In genomic region chr1:20511518-20512428, GRCh38 we compare ENCODE assay signal across 25 cellular contexts. TPM values are rescaled to one million over a fixed set of nuclear protein-coding genes. Genes with fewer than 3 reads are reported as not detected.
DNase-seq lines count a peak whose midpoint lies in the region; ATAC-seq and TF ChIP-seq lines count a peak whose summit lies in the region.
"Had no signal": no experiment of that assay in that cellular context is flagged by ENCODE, and none has a peak within 500 bp of the region (broad histone marks: within the 10 kb centered on the region; RNA-seq: fewer than 3 reads in every experiment).

No MANE protein-coding gene starts in this region.

- H3K4me3 ChIP-seq in effector memory CD4-positive, alpha-beta T cell (ENCODE audit: insufficient read depth, low read depth, low read length, poor library complexity, severe bottlenecking), result no peak overlapping the region
- no peak overlapping the region for H3K4me3 ChIP-seq in suprapubic skin
- H3K4me3 ChIP-seq: SK-N-MC, tibial nerve had no signal

- H3K4me1 ChIP-seq in effector memory CD4-positive, alpha-beta T cell (ENCODE audit: control insufficient read depth, insufficient read depth, low read length, poor library complexity, severe bottlenecking), result peaks cover 6% of the 10 kb centered on the region
- peaks cover 11% of the 10 kb centered on the region for H3K4me1 ChIP-seq in suprapubic skin

- no peak for TF ChIP-seq POLR2A in suprapubic skin (IDR thresholded peaks at IDR 0.05)

- ATAC-seq in HG03571 (IDR thresholded peaks at IDR 0.05; ENCODE audit: unreplicated experiment), result no peak
- ATAC-seq: HepG2; sciatic nerve; stimulated activated naive CD8-positive, alpha-beta T cell treated with anti-CD3 and anti-CD28 coated beads, Interleukin-15, amount 100 ng/mL, for 72 hours had no signal

- no peaks in the 10 kb centered on the region for H3K27me3 ChIP-seq in effector memory CD4-positive, alpha-beta T cell (replicated peaks; ENCODE audit: control insufficient read depth, insufficient read depth, low read length, poor library complexity, severe bottlenecking)
- H3K27me3 ChIP-seq in suprapubic skin, result peaks cover 11% of the 10 kb centered on the region

- WGBS in suprapubic skin, result 57% methylated on average over 6 of the region's 6 CpGs

- TF ChIP-seq EP300 in suprapubic skin (IDR thresholded peaks at IDR 0.05), result no peak

- no peak for TF ChIP-seq CTCF in suprapubic skin (IDR thresholded peaks at IDR 0.05)

- DNase-seq in EH (ENCODE audit: low read depth) (peak; percentile 27), HT1080 (ENCODE audit: low read depth) (peak; percentile 6), SK-MEL-5 (ENCODE audit: low read depth, low spot score) (peak; percentile 8), midbrain (lab: John Stamatoyannopoulos, UW) (peak; percentile 10), suprapubic skin (ENCODE audit: low spot score in 2 of 2) (no peak), NCI-H2171 treated with DMSO at 0.1 percent for 48 hours (lab: John Stamatoyannopoulos, UW) (no peak)
- DNase-seq in effector memory CD4-positive, alpha-beta T cell, result no peak
- DNase-seq: activated CD4-positive, alpha-beta T cell treated with anti-CD3 and anti-CD28 coated beads for 4 hours; activated T-cell treated with anti-CD3 and anti-CD28 coated beads, Interleukin-2, amount 50 U/mL, for 24 hours; CD4-positive, CD25-positive, alpha-beta regulatory T cell; H9; Kasumi-1; NCI-H1105; NCI-H2107; NCI-H524 treated with DMSO at 0.1 percent for 48 hours; stimulated activated naive CD8-positive, alpha-beta T cell treated with anti-CD3 and anti-CD28 coated beads, Interleukin-15, amount 100 ng/mL, for 72 hours had no signal

- no peaks in the 10 kb centered on the region for H3K9me3 ChIP-seq in effector memory CD4-positive, alpha-beta T cell (ENCODE audit: control insufficient read depth, low read length)
- no peaks in the 10 kb centered on the region for H3K9me3 ChIP-seq in suprapubic skin
- H3K9me3 ChIP-seq: tibial nerve had no signal

- in situ Hi-C loops in SK-MEL-5 (cut with HindIII; ENCODE audit: low pct_unique_long_range_greater_than_20kb, low sequenced_read_pairs), result no loop called here

- H3K36me3 ChIP-seq in effector memory CD4-positive, alpha-beta T cell (ENCODE audit: control insufficient read depth, insufficient read depth, low read length), result peaks cover 4% of the 10 kb centered on the region
- H3K36me3 ChIP-seq in suprapubic skin, result no peaks in the 10 kb centered on the region
- H3K36me3 ChIP-seq: tibial nerve had no signal

- H3K27ac ChIP-seq in effector memory CD4-positive, alpha-beta T cell (ENCODE audit: insufficient read depth, low read length, poor library complexity, severe bottlenecking), result no peak overlapping the region
- no peak overlapping the region for H3K27ac ChIP-seq in suprapubic skin
- H3K27ac ChIP-seq: HL-60, RWPE1, SK-N-MC, tibial nerve had no signal

RNA-seq across cellular contexts. Expression of gene MUL1, which starts 3.8 kb away (rescaled TPM):
- total RNA-seq in HT1080 (2014; rRNA removed; shearing (Covaris generic)), result 38.3 and 40.6 TPM in 2 replicates
- 35.9 and 37.4 TPM in 2 replicates for polyA plus RNA-seq in HT1080 (2015; cell fraction: cytosol; rRNA removed)
- 31.0 and 34.8 TPM in 2 replicates for polyA plus RNA-seq in HT1080 (2015; cell fraction: nucleus; rRNA removed)
- total RNA-seq in SK-MEL-5 (2014; rRNA removed; shearing (Covaris generic)), result 23.3 and 25.5 TPM in 2 replicates
- 40.9 and 48.7 TPM in 2 replicates for polyA plus RNA-seq in SK-MEL-5 (2015; cell fraction: cytosol; rRNA removed)
- polyA plus RNA-seq in SK-MEL-5 (2015; cell fraction: nucleus; rRNA removed), result 9.2 and 12.8 TPM in 2 replicates
- total RNA-seq in suprapubic skin, result 10 to 100 TPM; 27.2 to 36.5 (median 28.4) TPM

RNA-seq across cellular contexts. Expression of gene CAMK2N1, which starts 25.8 kb away (rescaled TPM):
- total RNA-seq in HT1080 (2014; rRNA removed; shearing (Covaris generic)), result 13.3 and 15.2 TPM in 2 replicates
- polyA plus RNA-seq in HT1080 (2015; cell fraction: cytosol; rRNA removed), result 54.5 and 61.8 TPM in 2 replicates
- 17.9 and 19.4 TPM in 2 replicates for polyA plus RNA-seq in HT1080 (2015; cell fraction: nucleus; rRNA removed)
- 1.2 and 1.7 TPM in 2 replicates for total RNA-seq in SK-MEL-5 (2014; rRNA removed; shearing (Covaris generic))
- 7.5 and 11.2 TPM in 2 replicates for polyA plus RNA-seq in SK-MEL-5 (2015; cell fraction: cytosol; rRNA removed)
- 2.2 and 4.0 TPM in 2 replicates for polyA plus RNA-seq in SK-MEL-5 (2015; cell fraction: nucleus; rRNA removed)
- total RNA-seq in suprapubic skin, result 10 to 100 TPM in 2 of 4 donors, 1 to 10 TPM in 2; 7.0 to 18.1 (median 9.5) TPM

RNA-seq across cellular contexts. Expression of gene FAM43B, which starts 40.6 kb away (rescaled TPM):
- 0.07 and 0.08 TPM in 2 replicates for total RNA-seq in HT1080 (2014; rRNA removed; shearing (Covaris generic))
- 0.21 and 0.33 TPM in 2 replicates for polyA plus RNA-seq in HT1080 (2015; cell fraction: cytosol; rRNA removed)
- polyA plus RNA-seq in HT1080 (2015; cell fraction: nucleus; rRNA removed), result 0.24 and 0.55 TPM in 2 replicates
- not detected in 2 replicates for total RNA-seq in SK-MEL-5 (2014; rRNA removed; shearing (Covaris generic))
- 0.03 and 0.11 TPM in 2 replicates for polyA plus RNA-seq in SK-MEL-5 (2015; cell fraction: cytosol; rRNA removed)
- polyA plus RNA-seq in SK-MEL-5 (2015; cell fraction: nucleus; rRNA removed), result not detected in 2 replicates
- under 1 TPM in 2 of 4 donors, not detected in 2; 0.21 to 0.38 TPM for total RNA-seq in suprapubic skin
- total RNA-seq: activated CD8-positive, alpha-beta memory T cell treated with anti-CD3 and anti-CD28 coated beads for 36 hours; CD4-positive, CD25-positive, alpha-beta regulatory T cell; mononuclear cell had no signal
- polyA plus RNA-seq: CD4-positive, CD25-positive, alpha-beta regulatory T cell had no signal

Comparison
In these comparisons a context has a peak if more than half of its experiments do, and no peak if none do; other contexts are left out.
1. DNase-seq: peak in EH (single experiment), HT1080 (single experiment), SK-MEL-5 (single experiment) and midbrain (single experiment); none in effector memory CD4-positive, alpha-beta T cell (0 of 3), suprapubic skin (0 of 2) and NCI-H2171 treated with DMSO at 0.1 percent for 48 hours (single experiment).